In genomic region chr19:11142528-11143171, GRCh38 we compare ENCODE assay signal across 8 cellular contexts. TPM values are rescaled to one million over a fixed set of nuclear protein-coding genes. Genes with fewer than 3 reads are reported as not detected.
DNase-seq lines count a peak whose midpoint lies in the region; ATAC-seq and TF ChIP-seq lines count a peak whose summit lies in the region.

No MANE protein-coding gene starts in this region.

- H3K9me3 Mint-ChIP-seq in activated T-cell treated with anti-CD3 and anti-CD28 coated beads, Interleukin-2, amount 50 U/mL, for 4 hours: no peaks in the 10 kb centered on the region

- H3K36me3 ChIP-seq in BJ (ENCODE audit: control insufficient read depth, insufficient read depth, low read length): no peaks in the 10 kb centered on the region

- peak; percentile 67 for DNase-seq in BJ (ENCODE audit: low read depth)
- DNase-seq in NCI-H1092 treated with DMSO at 0.1 percent for 48 hours (lab: John Stamatoyannopoulos, UW): peak; percentile 56
- DNase-seq in choroid plexus epithelial cell (ENCODE audit: low read depth): peak; percentile 97
- peak in 41 of 49 donors; percentile 4 to 81 (median 39) for DNase-seq in substantia nigra (lab: John Stamatoyannopoulos, UW)
- no peak for DNase-seq in activated effector memory CD4-positive, alpha-beta T cell treated with anti-CD3 and anti-CD28 coated beads, Interleukin-2, amount 50 U/mL, for 16 hours
- DNase-seq in NAMALWA (ENCODE audit: low spot score): no peak
- no peak for DNase-seq in activated T-cell treated with anti-CD3 and anti-CD28 coated beads, Interleukin-2, amount 50 U/mL, for 4 hours

- peak overlapping the region; percentile 2; the same call in 1 of the 2 replicates for H3K4me3 ChIP-seq in BJ (ENCODE audit: low read depth, low read length)
- H3K4me3 ChIP-seq in choroid plexus epithelial cell (ENCODE audit: low read depth, low read length): peak overlapping the region; percentile 20

- H3K27ac ChIP-seq in layer of hippocampus (ENCODE audit: low read depth, low read length) (peak overlapping the region; percentile 76), substantia nigra (ENCODE audit: low read depth, low read length, poor library complexity, severe bottlenecking) (peak overlapping the region; percentile 49)

- H3K4me1 Mint-ChIP-seq in activated T-cell treated with anti-CD3 and anti-CD28 coated beads, Interleukin-2, amount 50 U/mL, for 4 hours (ENCODE audit: low read depth): peaks cover 10% of the 10 kb centered on the region

- no peaks in the 10 kb centered on the region for H3K36me3 Mint-ChIP-seq in activated T-cell treated with anti-CD3 and anti-CD28 coated beads, Interleukin-2, amount 50 U/mL, for 4 hours (ENCODE audit: insufficient read depth)

- H3K27me3 ChIP-seq in BJ (ENCODE audit: control insufficient read depth, insufficient read depth, low read length) (no peaks in the 10 kb centered on the region), layer of hippocampus (ENCODE audit: control insufficient read depth, insufficient read depth, low read length) (no peaks in the 10 kb centered on the region)

- POLR2A ChIA-PET in BJ (lab: Charles Lee): interaction anchor here (0.6 kb wide), 1 partner anchor 43 kb away, joined by 5 read pairs; no protein-coding TSS in a partner anchor

- 0 out of 2 replicates have a peak, but pooled peaks have one; percentile 13 for TF ChIP-seq CTCF in BJ (IDR thresholded peaks at IDR 0.05; ENCODE audit: insufficient read depth, low read depth, low read length)
- TF ChIP-seq CTCF in choroid plexus epithelial cell (conservative IDR thresholded peaks at IDR 0.05; ENCODE audit: low read depth, low read length): no peak

- no peak for ATAC-seq in activated T-cell treated with anti-CD3 and anti-CD28 coated beads, Interleukin-2, amount 50 U/mL, for 4 hours

- no peaks in the 10 kb centered on the region for H3K27me3 Mint-ChIP-seq in activated T-cell treated with anti-CD3 and anti-CD28 coated beads, Interleukin-2, amount 50 U/mL, for 4 hours (ENCODE audit: low read depth)

- no peak overlapping the region for H3K4me3 Mint-ChIP-seq in activated T-cell treated with anti-CD3 and anti-CD28 coated beads, Interleukin-2, amount 50 U/mL, for 4 hours

- CTCF ChIA-PET in BJ (lab: Yijun Ruan, JAX): interaction anchor here (0.9 to 1.7 kb wide), 6 partner anchors 8 to 65 kb away, joined by 3 to 5 read pairs (median 4); no protein-coding TSS in a partner anchor

RNA-seq across cellular contexts. Expression of gene SPC24, which starts 12.9 kb away (rescaled TPM):
- polyA plus RNA-seq in BJ (2011; rRNA removed): 17.9 and 18.9 TPM in 2 replicates
- polyA minus RNA-seq in BJ (2011; rRNA and poly(A)+ RNA removed): 24.4 and 24.8 TPM in 2 replicates
- total RNA-seq in activated T-cell treated with anti-CD3 and anti-CD28 coated beads, Interleukin-2, amount 50 U/mL, for 4 hours: 10 to 100 TPM in 1 of 3 donors, 1 to 10 TPM in 2; 7.0 to 12.8 (median 7.6) TPM

RNA-seq across cellular contexts. Expression of gene LDLR, which starts 53.4 kb away (rescaled TPM):
- 20.2 and 60.0 TPM in 2 replicates for polyA plus RNA-seq in BJ (2011; rRNA removed)
- polyA minus RNA-seq in BJ (2011; rRNA and poly(A)+ RNA removed): 32.4 and 35.5 TPM in 2 replicates
- total RNA-seq in activated T-cell treated with anti-CD3 and anti-CD28 coated beads, Interleukin-2, amount 50 U/mL, for 4 hours: 10 to 100 TPM; 36.2 to 40.7 (median 39.0) TPM

RNA-seq across cellular contexts. Expression of gene KANK2, which starts 54.7 kb away (rescaled TPM):
- 113 and 176 TPM in 2 replicates for polyA plus RNA-seq in BJ (2011; rRNA removed)
- polyA minus RNA-seq in BJ (2011; rRNA and poly(A)+ RNA removed): 199 and 254 TPM in 2 replicates
- under 1 TPM; 0.58 to 0.96 (median 0.92) TPM for total RNA-seq in activated T-cell treated with anti-CD3 and anti-CD28 coated beads, Interleukin-2, amount 50 U/mL, for 4 hours

Comparison
In these comparisons a context has a peak if more than half of its experiments do, and no peak if none do; other contexts are left out.
1. DNase-seq: peak in BJ (single experiment), NCI-H1092 treated with DMSO at 0.1 percent for 48 hours (single experiment), choroid plexus epithelial cell (single experiment) and substantia nigra (41 of 49); none in activated effector memory CD4-positive, alpha-beta T cell treated with anti-CD3 and anti-CD28 coated beads, Interleukin-2, amount 50 U/mL, for 16 hours (single experiment), NAMALWA (single experiment) and activated T-cell treated with anti-CD3 and anti-CD28 coated beads, Interleukin-2, amount 50 U/mL, for 4 hours (single experiment).